ENCODE assay signal across 33 cellular contexts in genomic region chr20:3876676-3877075, GRCh38.
"Had no signal": no experiment of that assay in that cellular context is flagged by ENCODE, and none has a peak within 500 bp of the region (broad histone marks: within the 10 kb centered on the region; RNA-seq: fewer than 3 reads in every experiment).

No MANE protein-coding gene starts in this region.

- H2AFZ ChIP-seq: parathyroid adenoma had no signal

- FAIRE-seq: bronchial epithelial cell, kidney, small intestine had no signal

- H3K9ac ChIP-seq: parathyroid adenoma had no signal

- ATAC-seq: activated CD8-positive, alpha-beta T cell treated with anti-CD3 and anti-CD28 coated beads for 36 hours; activated T-cell treated with anti-CD3 and anti-CD28 coated beads, Interleukin-2, amount 50 U/mL, for 4 hours; activated T-helper 17 cell treated with anti-CD3 and anti-CD28 coated beads, Interleukin-2, amount 50 U/mL, for 72 hours; effector memory CD8-positive, alpha-beta T cell; gastroesophageal sphincter; heart left ventricle; left colon; psoas muscle; stimulated activated memory B cell treated with anti-CD40 and anti-IgM and Interleukin-4, amounts not matched to agents 10 μg/mL and 1 μg/mL and 100 μg/mL, for 72 hours; WTC11 had no signal

- H3K4me1 ChIP-seq: parathyroid adenoma, thyroid gland, upper lobe of left lung had no signal

- DNase-seq: activated CD4-positive, alpha-beta T cell treated with anti-CD3 and anti-CD28 coated beads for 1 hour; activated CD4-positive, alpha-beta T cell treated with anti-CD3 and anti-CD28 coated beads, Interleukin-2, amount 10 ng/mL, durations not matched to agents 7 days and 5 days; activated CD8-positive, alpha-beta T cell treated with anti-CD3 and anti-CD28 coated beads for 36 hours; activated gamma-delta T cell treated with Interleukin-2 at 50 U/mL for 16 hours; activated naive CD4-positive, alpha-beta T cell treated with anti-CD3 and anti-CD28 coated beads, Interleukin-2, amount 50 U/mL, for 16 hours; activated T-cell treated with anti-CD3 and anti-CD28 coated beads, Interleukin-2, amount 50 U/mL, for 4 hours; amniotic stem cell; effector memory CD8-positive, alpha-beta T cell; heart left ventricle; hypothalamus; immature natural killer cell; left colon; mammary epithelial cell; naive B cell; nucleus accumbens; psoas muscle; sigmoid colon; small intestine; stimulated activated CD4-positive, alpha-beta T cell treated with anti-CD3 and anti-CD28 coated beads, Interleukin-1b, Interleukin-23, amount 100 ng/mL, for 48 hours; stimulated activated CD4-positive, alpha-beta T cell treated with anti-CD3 and anti-CD28 coated beads, Interleukin-4, amount 100 ng/mL, for 4 hours; stimulated activated CD8-positive, alpha-beta memory T cell treated with anti-CD3 and anti-CD28 coated beads, Interleukin-4, amount 100 ng/mL, for 48 hours; stomach; thyroid gland; upper lobe of left lung had no signal

- H3K4me3 ChIP-seq: coronary artery, gastroesophageal sphincter, heart left ventricle, psoas muscle, sigmoid colon, stomach, thyroid gland, upper lobe of left lung, vagina had no signal

- H3K9me3 ChIP-seq: gastroesophageal sphincter, heart left ventricle, psoas muscle, sigmoid colon, stomach, thyroid gland, upper lobe of left lung, vagina had no signal

- H3K27me3 ChIP-seq: gastroesophageal sphincter, heart left ventricle, sigmoid colon, stomach, thyroid gland, upper lobe of left lung, vagina had no signal

- H3K27ac ChIP-seq: coronary artery, gastroesophageal sphincter, heart left ventricle, parathyroid adenoma, psoas muscle, sigmoid colon, stomach, thyroid gland, upper lobe of left lung, vagina had no signal

- H3K79me2 ChIP-seq: parathyroid adenoma had no signal

- H3K36me3 ChIP-seq: thyroid gland had no signal
